24 cellular contexts compared by ENCODE assay signal in genomic region chr16:11217651-11218323, GRCh38. TPM values are rescaled to one million over a fixed set of nuclear protein-coding genes. Genes with fewer than 3 reads are reported as not detected.
DNase-seq lines count a peak whose midpoint lies in the region; ATAC-seq, FAIRE-seq and TF ChIP-seq lines count a peak whose summit lies in the region.
"Had no signal": no experiment of that assay in that cellular context is flagged by ENCODE, and none has a peak within 500 bp of the region (broad histone marks: within the 10 kb centered on the region; RNA-seq: fewer than 3 reads in every experiment).

No MANE protein-coding gene starts in this region.

- no peak for ATAC-seq in activated CD8-positive, alpha-beta T cell treated with anti-CD3 and anti-CD28 coated beads for 36 hours
- ATAC-seq in K562 (no peak), T-cell (replicated peaks in 1 of 4) (no peak)
- ATAC-seq: HCT116 had no signal

- H3K36me3 ChIP-seq in K562 (ENCODE audit: control insufficient read depth, insufficient read depth, low read length), result no peaks in the 10 kb centered on the region; the same call in 2 of the 3 replicates
- H3K36me3 ChIP-seq: BE2C had no signal

- no peak for TF ChIP-seq CTCF in activated CD8-positive, alpha-beta T cell treated with anti-CD3 and anti-CD28 coated beads for 36 hours (IDR thresholded peaks at IDR 0.05)
- no peak for TF ChIP-seq CTCF in K562 (IDR thresholded peaks at IDR 0.05 in 2 of 3, conservative IDR thresholded peaks at IDR 0.05 in 1 of 3; ENCODE audit: insufficient read depth in 2 of 3, low read depth in 1 of 3, low read length in 3 of 3)

- in situ Hi-C loops in K562 (cut with MboI), result no loop called here

- no peaks in the 10 kb centered on the region for H3K79me2 ChIP-seq in K562 (ENCODE audit: control insufficient read depth, insufficient read depth, low read length)

- intact Hi-C loops in activated CD8-positive, alpha-beta T cell treated with anti-CD3 and anti-CD28 coated beads for 36 hours (cut with micrococcal nuclease), result no loop called here
- intact Hi-C loops in K562 (cut with micrococcal nuclease), result no loop called here

- peaks cover 13% of the 10 kb centered on the region for H3K36me3 Mint-ChIP-seq in activated CD8-positive, alpha-beta T cell treated with anti-CD3 and anti-CD28 coated beads for 36 hours (ENCODE audit: low read depth)
- H3K36me3 Mint-ChIP-seq in T-cell, result peaks cover 11% of the 10 kb centered on the region
- H3K36me3 Mint-ChIP-seq: CD4-positive, CD25-positive, alpha-beta regulatory T cell had no signal

- no peak overlapping the region for H3K27ac ChIP-seq in K562 (ENCODE audit: extremely low read depth, low read depth, low read length)
- H3K27ac ChIP-seq: HL-60 had no signal

- TF ChIP-seq EP300 in K562 (IDR thresholded peaks at IDR 0.05; ENCODE audit: low read length), result no peak

- H3K9me3 ChIP-seq in K562 (replicated peaks; ENCODE audit: control insufficient read depth, insufficient read depth, low read depth, low read length), result peaks cover 22% of the 10 kb centered on the region

- no peak for DNase-seq in GM12891 (ENCODE audit: insufficient read length, low spot score)
- no peak for DNase-seq in activated CD8-positive, alpha-beta T cell treated with anti-CD3 and anti-CD28 coated beads for 36 hours
- no peak for DNase-seq in K562 (ENCODE audit: extremely low read depth in 1 of 4, low spot score in 3 of 4)
- no peak for DNase-seq in T-cell
- no peak for DNase-seq in NCI-H2171 (lab: John Stamatoyannopoulos, UW)
- DNase-seq: BE2C; C1 segment of cervical spinal cord; CD8-positive, alpha-beta memory T cell; COR-L47; DMS 273 treated with DMSO at 0.1 percent for 48 hours; DND-41; EL; GOT3; H7; HFFc6 had no signal

- no peak overlapping the region for H2AFZ ChIP-seq in K562 (ENCODE audit: low read depth, low read length)

- H3K4me2 ChIP-seq in K562 (ENCODE audit: insufficient read depth, low read length), result no peak overlapping the region

- H3K9me3 Mint-ChIP-seq in activated CD8-positive, alpha-beta T cell treated with anti-CD3 and anti-CD28 coated beads for 36 hours, result peaks cover 32% of the 10 kb centered on the region
- peaks cover 0 to 13% (median 7%) of the 10 kb centered on the region in 3 donors for H3K9me3 Mint-ChIP-seq in T-cell

- BruUV-seq in K562 (replicated peaks; lab: Mats Ljungman, UMichigan), result no TSS peak

- POLR2A ChIA-PET in activated CD8-positive, alpha-beta T cell treated with anti-CD3 and anti-CD28 coated beads for 36 hours (lab: Charles Lee), result interaction anchor here (0.7 to 1.5 kb wide), 8 partner anchors 9 to 136 kb away, joined by 3 to 8 read pairs (median 4); no protein-coding TSS in a partner anchor
- POLR2A ChIA-PET in K562 (lab: Yijun Ruan, JAX), result interaction anchor here (0.6 to 1.3 kb wide), 3 partner anchors 12 to 29 kb away, joined by 3 to 4 read pairs (median 3); no protein-coding TSS in a partner anchor
- POLR2A ChIA-PET in T-cell (lab: Charles Lee), result interaction anchor here in 1 of 2 donors (0.6 kb wide), 1 partner anchor 122 kb away, joined by 5 read pairs; no protein-coding TSS in a partner anchor

- WGBS in K562 (ENCODE audit: insufficient coverage, low coverage, missing lambda C conversion rate), result 33% methylated on average over 2 of the region's 2 CpGs

- H3K27me3 Mint-ChIP-seq in activated CD8-positive, alpha-beta T cell treated with anti-CD3 and anti-CD28 coated beads for 36 hours, result no peaks in the 10 kb centered on the region
- no peaks in the 10 kb centered on the region for H3K27me3 Mint-ChIP-seq in T-cell
- H3K27me3 Mint-ChIP-seq: CD4-positive, CD25-positive, alpha-beta regulatory T cell; CD8-positive, alpha-beta memory T cell had no signal

- TF ChIP-seq RAD21 in K562 (CRISPR knock-in tag; conservative IDR thresholded peaks at IDR 0.05 in 1 of 2, IDR thresholded peaks at IDR 0.05 in 1 of 2), result no peak

- H4K20me1 ChIP-seq in K562 (replicated peaks; ENCODE audit: control insufficient read depth, insufficient read depth, low read length), result no peaks in the 10 kb centered on the region

- no peak overlapping the region for H3K4me3 ChIP-seq in K562

- H3K9me1 ChIP-seq in K562 (ENCODE audit: control insufficient read depth, insufficient read depth, low read length), result no peaks in the 10 kb centered on the region

- H3K27me3 ChIP-seq in K562 (ENCODE audit: control insufficient read depth in 2 of 2, insufficient read depth in 2 of 2, low read length in 2 of 2), result no peaks in the 10 kb centered on the region; a peak in 1 of 5 replicates
- H3K27me3 ChIP-seq: BE2C had no signal

- H3K4me1 Mint-ChIP-seq in activated CD8-positive, alpha-beta T cell treated with anti-CD3 and anti-CD28 coated beads for 36 hours (ENCODE audit: low read depth), result peaks cover 23% of the 10 kb centered on the region
- peaks cover 8 to 23% (median 19%) of the 10 kb centered on the region in 3 donors for H3K4me1 Mint-ChIP-seq in T-cell

- FAIRE-seq in GM12891 (lab: Jason Lieb, UNC) (peak; percentile 45), K562 (lab: Jason Lieb, UNC) (no peak)
- FAIRE-seq: A204.1, GM12892, GM18507 had no signal

- TF ChIP-seq POLR2A in GM12891 (IDR thresholded peaks at IDR 0.05; ENCODE audit: low read depth, low read length), result no peak
- no peak for TF ChIP-seq POLR2A in K562 (conservative IDR thresholded peaks at IDR 0.05)

- peaks cover 0 to 8% of the 10 kb centered on the region in 2 experiments; a peak in 2 of 5 replicates for H3K4me1 ChIP-seq in K562 (replicated peaks in 1 of 2; ENCODE audit: control insufficient read depth in 2 of 2, insufficient read depth in 2 of 2, low read length in 2 of 2)

- no peak overlapping the region for H3K4me3 Mint-ChIP-seq in activated CD8-positive, alpha-beta T cell treated with anti-CD3 and anti-CD28 coated beads for 36 hours
- H3K4me3 Mint-ChIP-seq in T-cell, result no peak overlapping the region
- H3K4me3 Mint-ChIP-seq: CD8-positive, alpha-beta memory T cell; HFFc6 had no signal

- CTCF ChIA-PET in activated CD8-positive, alpha-beta T cell treated with anti-CD3 and anti-CD28 coated beads for 36 hours (lab: Charles Lee), result interaction anchor here (0.8 to 2.9 kb wide), 30 partner anchors 11 to 314 kb away, joined by 3 to 50 read pairs (median 4); partner anchors contain the start of gene SOCS1
- CTCF ChIA-PET in K562 (lab: Yijun Ruan, JAX; ENCODE audit: low intra/inter-chr PET ratio) (no interaction called here), T-cell (lab: Charles Lee) (no interaction called here)

- peak overlapping the region; percentile 5 for H3K27ac Mint-ChIP-seq in activated CD8-positive, alpha-beta T cell treated with anti-CD3 and anti-CD28 coated beads for 36 hours
- no peak overlapping the region for H3K27ac Mint-ChIP-seq in T-cell
- H3K27ac Mint-ChIP-seq: HFFc6 had no signal

- H3K9ac ChIP-seq in K562 (ENCODE audit: insufficient read depth in 1 of 2, low read depth in 2 of 2, low read length in 2 of 2), result no peak overlapping the region

RNA-seq across cellular contexts. Expression of gene SOCS1, which starts 38.2 kb away (rescaled TPM):
- 8.3 TPM for polyA plus RNA-seq in GM12891 (2012; ENCODE audit: low read depth, missing spikeins)
- total RNA-seq in activated CD8-positive, alpha-beta T cell treated with anti-CD3 and anti-CD28 coated beads for 36 hours, result 10 to 100 TPM; 75.7 to 75.8 TPM
- 6.9 and 32.4 TPM in 2 replicates for total RNA-seq in K562 (2011; cell fraction: chromatin; rRNA removed; ENCODE audit: low replicate concordance)
- total RNA-seq in K562 (2011; cell fraction: nucleolus; rRNA removed), result 49.0 and 69.4 TPM in 2 replicates
- total RNA-seq in K562 (2011; cell fraction: nucleoplasm; rRNA removed), result 25.5 and 31.5 TPM in 2 replicates
- 2.9 and 3.3 TPM in 2 replicates for total RNA-seq in K562 (2014; rRNA removed)
- 0.29 and 0.44 TPM in 2 replicates for total RNA-seq in K562 (2014; rRNA removed; fragmentation: Illumina TruSeq; extraction: Trizol)
- total RNA-seq in K562 (2015; rRNA removed; fragmentation: Illumina TruSeq; extraction: Trizol), result 1.8 and 2.3 TPM in 2 replicates
- 7.1 and 7.5 TPM in 2 replicates for total RNA-seq in K562 (2021)
- polyA plus RNA-seq in K562 (2011; rRNA removed), result 3.8 and 6.4 TPM in 2 replicates
- polyA plus RNA-seq in K562 (2011; cell fraction: cytosol; rRNA removed), result 11.2 and 23.7 TPM in 2 replicates
- 30.0 and 38.3 TPM in 2 replicates for polyA plus RNA-seq in K562 (2011; cell fraction: nucleus; rRNA removed)
- polyA plus RNA-seq in K562 (2012), result 8.5 and 19.6 TPM in 2 replicates
- 1.1 and 1.4 TPM in 2 replicates for polyA plus RNA-seq in K562 (2014; fragmentation: Illumina TruSeq; extraction: Trizol)
- under 1 TPM; 0.04 to 0.10 TPM for polyA plus RNA-seq in K562 (2014; fragmentation: Nextera tagmentation; extraction: Ambion mirVana)
- polyA plus RNA-seq in K562 (2014; rRNA removed), result 6.2 and 7.2 TPM in 2 replicates
- 1.2 and 1.6 TPM in 2 replicates for polyA minus RNA-seq in K562 (2011; rRNA and poly(A)+ RNA removed)
- 6.1 and 17.1 TPM in 2 replicates for polyA minus RNA-seq in K562 (2011; cell fraction: cytosol; rRNA and poly(A)+ RNA removed)
- polyA minus RNA-seq in K562 (2011; cell fraction: nucleus; rRNA and poly(A)+ RNA removed), result 33.7 and 41.5 TPM in 2 replicates
- total RNA-seq in T-cell, result 10 to 100 TPM; 49.2 to 67.2 (median 54.5) TPM

RNA-seq across cellular contexts. Expression of gene TNP2, which starts 51.3 kb away (rescaled TPM):
- not detected for polyA plus RNA-seq in GM12891 (2012; ENCODE audit: low read depth, missing spikeins)
- total RNA-seq in activated CD8-positive, alpha-beta T cell treated with anti-CD3 and anti-CD28 coated beads for 36 hours, result not detected
- not detected in 2 replicates for total RNA-seq in K562 (2011; cell fraction: chromatin; rRNA removed; ENCODE audit: low replicate concordance)
- total RNA-seq in K562 (2011; cell fraction: nucleolus; rRNA removed), result not detected in 2 replicates
- not detected in 2 replicates for total RNA-seq in K562 (2011; cell fraction: nucleoplasm; rRNA removed)
- total RNA-seq in K562 (2014; rRNA removed) (not detected in 2 replicates), K562 (2014; rRNA removed; fragmentation: Illumina TruSeq; extraction: Trizol) (not detected in 2 replicates), K562 (2015; rRNA removed; fragmentation: Illumina TruSeq; extraction: Trizol) (not detected in 2 replicates), K562 (2021) (not detected in 2 replicates), T-cell (not detected)
- polyA plus RNA-seq in K562 (2011; rRNA removed) (not detected in 2 replicates), K562 (2014; fragmentation: Illumina TruSeq; extraction: Trizol) (not detected in 2 replicates), K562 (2014; fragmentation: Nextera tagmentation; extraction: Ambion mirVana) (not detected), K562 (2014; rRNA removed) (not detected in 2 replicates)
- not detected in 2 replicates for polyA plus RNA-seq in K562 (2011; cell fraction: cytosol; rRNA removed)
- not detected in 2 replicates for polyA plus RNA-seq in K562 (2011; cell fraction: nucleus; rRNA removed)
- not detected in 2 replicates for polyA plus RNA-seq in K562 (2012)
- polyA minus RNA-seq in K562 (2011; rRNA and poly(A)+ RNA removed), result not detected in 2 replicates
- polyA minus RNA-seq in K562 (2011; cell fraction: cytosol; rRNA and poly(A)+ RNA removed), result not detected in 2 replicates
- not detected in 2 replicates for polyA minus RNA-seq in K562 (2011; cell fraction: nucleus; rRNA and poly(A)+ RNA removed)
- total RNA-seq: CD4-positive, CD25-positive, alpha-beta regulatory T cell; CD8-positive, alpha-beta memory T cell; G401; H7; HFFc6; HT1080; IMR-90 had no signal
- polyA plus RNA-seq: CD4-positive, CD25-positive, alpha-beta regulatory T cell; CD8-positive, alpha-beta memory T cell; IMR-90 had no signal

RNA-seq across cellular contexts. Expression of gene PRM3, which starts 55.6 kb away (rescaled TPM):
- polyA plus RNA-seq in GM12891 (2012; ENCODE audit: low read depth, missing spikeins), result not detected
- not detected for total RNA-seq in activated CD8-positive, alpha-beta T cell treated with anti-CD3 and anti-CD28 coated beads for 36 hours
- total RNA-seq in K562 (2011; cell fraction: chromatin; rRNA removed; ENCODE audit: low replicate concordance), result not detected in 2 replicates
- total RNA-seq in K562 (2011; cell fraction: nucleolus; rRNA removed), result not detected in 2 replicates
- total RNA-seq in K562 (2011; cell fraction: nucleoplasm; rRNA removed), result not detected in 2 replicates
- total RNA-seq in K562 (2014; rRNA removed) (not detected in 2 replicates), K562 (2014; rRNA removed; fragmentation: Illumina TruSeq; extraction: Trizol) (not detected in 2 replicates), K562 (2015; rRNA removed; fragmentation: Illumina TruSeq; extraction: Trizol) (not detected in 2 replicates), K562 (2021) (not detected in 2 replicates), T-cell (not detected)
- polyA plus RNA-seq in K562 (2011; rRNA removed) (not detected in 2 replicates), K562 (2014; fragmentation: Illumina TruSeq; extraction: Trizol) (not detected in 2 replicates), K562 (2014; fragmentation: Nextera tagmentation; extraction: Ambion mirVana) (not detected), K562 (2014; rRNA removed) (not detected in 2 replicates)
- not detected in 2 replicates for polyA plus RNA-seq in K562 (2011; cell fraction: cytosol; rRNA removed)
- polyA plus RNA-seq in K562 (2011; cell fraction: nucleus; rRNA removed), result not detected in 2 replicates
- not detected in 2 replicates for polyA plus RNA-seq in K562 (2012)
- not detected in 2 replicates for polyA minus RNA-seq in K562 (2011; rRNA and poly(A)+ RNA removed)
- not detected in 2 replicates for polyA minus RNA-seq in K562 (2011; cell fraction: cytosol; rRNA and poly(A)+ RNA removed)
- not detected in 2 replicates for polyA minus RNA-seq in K562 (2011; cell fraction: nucleus; rRNA and poly(A)+ RNA removed)
- total RNA-seq: CD4-positive, CD25-positive, alpha-beta regulatory T cell; CD8-positive, alpha-beta memory T cell; G401; H7; HFFc6; HT1080; IMR-90 had no signal
- polyA plus RNA-seq: CD4-positive, CD25-positive, alpha-beta regulatory T cell; CD8-positive, alpha-beta memory T cell; IMR-90 had no signal

RNA-seq across cellular contexts. Expression of gene PRM2, which starts 58.5 kb away (rescaled TPM):
- polyA plus RNA-seq in GM12891 (2012; ENCODE audit: low read depth, missing spikeins), result not detected
- not detected for total RNA-seq in activated CD8-positive, alpha-beta T cell treated with anti-CD3 and anti-CD28 coated beads for 36 hours
- not detected in 2 replicates for total RNA-seq in K562 (2011; cell fraction: chromatin; rRNA removed; ENCODE audit: low replicate concordance)
- not detected in 2 replicates for total RNA-seq in K562 (2011; cell fraction: nucleolus; rRNA removed)
- not detected in 2 replicates for total RNA-seq in K562 (2011; cell fraction: nucleoplasm; rRNA removed)
- total RNA-seq in K562 (2014; rRNA removed), result not detected in 2 replicates
- total RNA-seq in K562 (2014; rRNA removed; fragmentation: Illumina TruSeq; extraction: Trizol), result not detected in 2 replicates
- total RNA-seq in K562 (2015; rRNA removed; fragmentation: Illumina TruSeq; extraction: Trizol), result not detected in 2 replicates
- not detected in 2 replicates for total RNA-seq in K562 (2021)
- not detected in 2 replicates for polyA plus RNA-seq in K562 (2011; rRNA removed)
- not detected in 2 replicates for polyA plus RNA-seq in K562 (2011; cell fraction: cytosol; rRNA removed)
- polyA plus RNA-seq in K562 (2011; cell fraction: nucleus; rRNA removed), result not detected in 2 replicates
- not detected in 2 replicates for polyA plus RNA-seq in K562 (2012)
- not detected in 2 replicates for polyA plus RNA-seq in K562 (2014; fragmentation: Illumina TruSeq; extraction: Trizol)
- not detected for polyA plus RNA-seq in K562 (2014; fragmentation: Nextera tagmentation; extraction: Ambion mirVana)
- polyA plus RNA-seq in K562 (2014; rRNA removed), result not detected in 2 replicates
- polyA minus RNA-seq in K562 (2011; rRNA and poly(A)+ RNA removed), result not detected in 2 replicates
- not detected in 2 replicates for polyA minus RNA-seq in K562 (2011; cell fraction: cytosol; rRNA and poly(A)+ RNA removed)
- polyA minus RNA-seq in K562 (2011; cell fraction: nucleus; rRNA and poly(A)+ RNA removed), result not detected in 2 replicates
- total RNA-seq in T-cell, result not detected
- total RNA-seq: CD4-positive, CD25-positive, alpha-beta regulatory T cell; CD8-positive, alpha-beta memory T cell; G401; H7; HFFc6; HT1080; IMR-90 had no signal
- polyA plus RNA-seq: CD4-positive, CD25-positive, alpha-beta regulatory T cell; CD8-positive, alpha-beta memory T cell; IMR-90 had no signal
